ENCODE assay signal across 8 cellular contexts in the genomic region with DNA sequence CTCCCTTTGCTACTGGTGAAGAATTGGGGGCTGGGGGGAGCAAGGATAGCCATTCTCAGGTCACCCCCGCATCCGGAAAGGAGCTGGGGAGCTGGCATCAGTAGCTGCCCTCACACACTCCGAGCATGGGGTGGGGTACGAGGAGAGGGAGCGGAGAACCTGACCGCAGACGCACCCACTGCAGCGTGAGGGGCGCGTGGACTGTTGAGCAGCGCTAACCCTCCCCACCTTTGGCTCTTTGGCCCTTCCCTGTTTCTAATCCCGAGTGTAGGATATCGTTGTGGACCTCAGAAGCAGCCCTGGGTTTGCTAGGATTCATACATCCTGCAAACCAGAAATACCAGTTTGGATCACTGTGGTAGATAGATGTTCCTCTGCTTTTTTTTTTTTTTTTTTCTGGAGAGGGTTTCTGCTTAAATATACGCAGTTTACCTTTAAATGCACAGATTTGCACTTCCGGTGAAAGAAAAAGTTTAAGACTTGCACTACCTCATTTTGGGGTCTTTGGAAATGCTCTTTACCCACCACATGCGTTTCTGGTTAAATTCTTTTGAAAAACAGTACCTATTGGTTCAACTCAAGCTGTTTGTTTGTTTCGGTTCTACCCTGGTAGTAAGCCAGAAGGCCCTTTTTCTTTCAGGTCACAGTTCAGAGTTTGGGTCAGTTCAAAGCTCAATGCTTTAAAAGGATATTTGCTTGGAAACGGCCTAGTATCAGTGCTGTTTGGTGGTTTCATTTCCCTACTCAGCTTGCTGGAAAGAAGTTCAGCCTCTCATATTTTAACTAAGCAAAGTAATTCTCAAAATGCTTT. TPM values are rescaled to one million over a fixed set of nuclear protein-coding genes. Genes with fewer than 3 reads are reported as not detected.
DNase-seq lines count a peak whose midpoint lies in the region; ATAC-seq, FAIRE-seq and TF ChIP-seq lines count a peak whose summit lies in the region.

No MANE protein-coding gene starts in this region.

- TF ChIP-seq RAD21 in HepG2 (CRISPR knock-in tag; IDR thresholded peaks at IDR 0.05): no peak

- no peak overlapping the region for H2AFZ ChIP-seq in HepG2 (ENCODE audit: low read length)

- H4K20me1 ChIP-seq in DOHH2 (ENCODE audit: control insufficient read depth, insufficient read depth, low read depth, low read length) (peaks cover 14% of the 10 kb centered on the region), HepG2 (ENCODE audit: insufficient read depth, low read length) (peaks cover 34% of the 10 kb centered on the region)

- peaks cover 58% of the 10 kb centered on the region for H3K79me2 ChIP-seq in DOHH2 (ENCODE audit: control insufficient read depth, low read length)
- H3K79me2 ChIP-seq in HepG2 (ENCODE audit: insufficient read depth, low read length): peaks cover 51% of the 10 kb centered on the region

- no peak for FAIRE-seq in HepG2 (lab: Jason Lieb, UNC)

- intact Hi-C loops in HepG2 (cut with micrococcal nuclease; ENCODE audit: unreplicated experiment): loop anchor here (1.0 kb wide), 1 partner anchor 13 kb away; no protein-coding TSS in a partner anchor

- peak overlapping the region; percentile 97 for H3K9ac ChIP-seq in HepG2 (ENCODE audit: insufficient read depth, low read depth, low read length)

- peaks cover 9% of the 10 kb centered on the region for H3F3A ChIP-seq in DOHH2 (ENCODE audit: control insufficient read depth, insufficient read depth)

- H3K27me3 ChIP-seq in DOHH2 (ENCODE audit: control insufficient read depth, low read length) (no peaks in the 10 kb centered on the region; the same call in 1 of the 2 replicates), HepG2 (ENCODE audit: control insufficient read depth in 1 of 2, insufficient read depth in 2 of 2, low read length in 2 of 2) (no peaks in the 10 kb centered on the region; a peak in 1 of 5 replicates)

- H3K4me3 ChIP-seq in DOHH2 (ENCODE audit: low read length): peak overlapping the region; percentile 98
- peak overlapping the region; percentile 87 to 100 (median 97) for H3K4me3 ChIP-seq in HepG2 (replicated peaks in 1 of 3; ENCODE audit: insufficient read depth in 1 of 3, low read depth in 2 of 3, low read length in 3 of 3)

- H3K27ac ChIP-seq in DOHH2 (ENCODE audit: low read depth, low read length) (peak overlapping the region; percentile 80), HepG2 (ENCODE audit: extremely low read length, insufficient read depth, low read length) (peak overlapping the region; percentile 95)

- H3K4me2 ChIP-seq in DOHH2 (ENCODE audit: low read length) (peak overlapping the region; percentile 91), HepG2 (ENCODE audit: low read depth, low read length) (peak overlapping the region; percentile 92)

- in situ Hi-C loops in HepG2 (cut with HindIII; ENCODE audit: extremely low pct_ligation_motif_present, low pct_unique_long_range_greater_than_20kb): no loop called here

- H3K9me3 ChIP-seq in DOHH2 (ENCODE audit: control insufficient read depth, insufficient read depth, low read length): no peaks in the 10 kb centered on the region
- no peaks in the 10 kb centered on the region for H3K9me3 ChIP-seq in HepG2 (ENCODE audit: low read length)

- H3K36me3 ChIP-seq in DOHH2 (ENCODE audit: control insufficient read depth, low read length): peaks cover 48% of the 10 kb centered on the region
- peaks cover 0 to 3% of the 10 kb centered on the region in 2 experiments; a peak in 2 of 5 replicates for H3K36me3 ChIP-seq in HepG2 (replicated peaks in 1 of 2; ENCODE audit: control insufficient read depth in 1 of 2, insufficient read depth in 2 of 2, low read length in 2 of 2)

- DNase-seq in HUDEP-2 (lab: John Stamatoyannopoulos, UW; ENCODE audit: unreplicated experiment in 76 of 76) (peak in 44 of 76 experiments; percentile 6 to 59 (median 36)), chondrocyte (ENCODE audit: low spot score) (no peak), HepG2 (ENCODE audit: low spot score) (peak; percentile 74), ecto neural progenitor cell (ENCODE audit: low spot score) (no peak)
- DNase-seq in stimulated activated effector memory CD8-positive, alpha-beta T cell treated with anti-CD3 and anti-CD28 coated beads, Interleukin-12 subunit alpha, Interleukin-12 subunit beta, amount 100 ng/mL, for 72 hours (ENCODE audit: low spot score in 2 of 2): peak in 1 of 2 donors; percentile 51

- H3K27me3 Mint-ChIP-seq in chondrocyte (ENCODE audit: low read depth): no peaks in the 10 kb centered on the region

- WGBS in HepG2 (ENCODE audit: low lambda C conversion rate): 1% methylated on average over 7 of the region's 18 CpGs

- POLR2A ChIA-PET in HepG2 (lab: Yijun Ruan, JAX): interaction anchor here (0.7 to 8.5 kb wide), 21 partner anchors 8 to 538 kb away, joined by 3 to 188 read pairs (median 4); partner anchors contain the start of genes AGMAT, CASP9, DNAJC16 and EPHA2

- H3K4me1 ChIP-seq in DOHH2 (ENCODE audit: control insufficient read depth, low read length) (peaks cover 33% of the 10 kb centered on the region), HepG2 (ENCODE audit: insufficient read depth, low read length) (peaks cover 59% of the 10 kb centered on the region)

- TF ChIP-seq EP300 in HepG2 (IDR thresholded peaks at IDR 0.05; ENCODE audit: low read depth in 2 of 2, low read length in 2 of 2) (no peak), HepG2 (CRISPR knock-in tag; IDR thresholded peaks at IDR 0.05; ENCODE audit: borderline replicate concordance) (no peak)

- H3K4me1 Mint-ChIP-seq in chondrocyte (ENCODE audit: low read depth): peaks cover 48% of the 10 kb centered on the region
- peaks cover 41% of the 10 kb centered on the region for H3K4me1 Mint-ChIP-seq in stimulated activated effector memory CD8-positive, alpha-beta T cell treated with anti-CD3 and anti-CD28 coated beads, Interleukin-12 subunit alpha, Interleukin-12 subunit beta, amount 100 ng/mL, for 72 hours

- peak in 1 of 2 experiments; percentile 57; a peak in 2 of 4 replicates for TF ChIP-seq POLR2A in HepG2 (IDR thresholded peaks at IDR 0.05; ENCODE audit: insufficient read depth in 1 of 2, low read depth in 2 of 2, low read length in 2 of 2)

- peak overlapping the region; percentile 91 for H3K27ac Mint-ChIP-seq in chondrocyte (ENCODE audit: unreplicated experiment)
- peak overlapping the region; percentile 86 for H3K27ac Mint-ChIP-seq in stimulated activated effector memory CD8-positive, alpha-beta T cell treated with anti-CD3 and anti-CD28 coated beads, Interleukin-12 subunit alpha, Interleukin-12 subunit beta, amount 100 ng/mL, for 72 hours

- ATAC-seq in GM21515 (IDR thresholded peaks at IDR 0.05; ENCODE audit: unreplicated experiment): peak; percentile 44
- ATAC-seq in SK-N-SH treated with all-trans-retinoic acid at 6 μM for 48 hours: peak; percentile 58
- ATAC-seq in HepG2: peak; percentile 46
- ATAC-seq in stimulated activated effector memory CD8-positive, alpha-beta T cell treated with anti-CD3 and anti-CD28 coated beads, Interleukin-12 subunit alpha, Interleukin-12 subunit beta, amount 100 ng/mL, for 72 hours: peak; percentile 31

- no peaks in the 10 kb centered on the region for H3K9me2 ChIP-seq in DOHH2 (replicated peaks; ENCODE audit: control insufficient read depth, low read length)

- TSS peak; percentile 83 for BruUV-seq in HepG2 (replicated peaks; lab: Mats Ljungman, UMichigan)

- TF ChIP-seq CTCF in DOHH2 (IDR thresholded peaks at IDR 0.05; ENCODE audit: low read depth, low read length, poor library complexity, severe bottlenecking): no peak
- TF ChIP-seq CTCF in chondrocyte (IDR thresholded peaks at IDR 0.05): no peak
- no peak for TF ChIP-seq CTCF in HepG2 (CRISPR knock-in tag; IDR thresholded peaks at IDR 0.05)

- no peaks in the 10 kb centered on the region for H3K9me3 Mint-ChIP-seq in chondrocyte (ENCODE audit: low read depth)
- no peaks in the 10 kb centered on the region for H3K9me3 Mint-ChIP-seq in stimulated activated effector memory CD8-positive, alpha-beta T cell treated with anti-CD3 and anti-CD28 coated beads, Interleukin-12 subunit alpha, Interleukin-12 subunit beta, amount 100 ng/mL, for 72 hours

- CTCF ChIA-PET in HepG2 (lab: Yijun Ruan, JAX; ENCODE audit: low intra/inter-chr PET ratio, low total read pairs): interaction anchor here (1.3 kb wide), 1 partner anchor 23 kb away, joined by 3 read pairs; no protein-coding TSS in a partner anchor

- H3K36me3 Mint-ChIP-seq in chondrocyte (ENCODE audit: low read depth): no peaks in the 10 kb centered on the region
- peaks cover 25% of the 10 kb centered on the region for H3K36me3 Mint-ChIP-seq in stimulated activated effector memory CD8-positive, alpha-beta T cell treated with anti-CD3 and anti-CD28 coated beads, Interleukin-12 subunit alpha, Interleukin-12 subunit beta, amount 100 ng/mL, for 72 hours

- H3K4me3 Mint-ChIP-seq in chondrocyte (ENCODE audit: unreplicated experiment): peak overlapping the region; percentile 83
- H3K4me3 Mint-ChIP-seq in stimulated activated effector memory CD8-positive, alpha-beta T cell treated with anti-CD3 and anti-CD28 coated beads, Interleukin-12 subunit alpha, Interleukin-12 subunit beta, amount 100 ng/mL, for 72 hours: peak overlapping the region; percentile 75

RNA-seq across cellular contexts. Expression of gene DDI2, which starts 0.8 kb away (rescaled TPM):
- total RNA-seq in chondrocyte: 17.5 to 23.2 TPM (median 20.0 TPM) in 3 replicates
- total RNA-seq in HepG2 (2016; rRNA removed; fragmentation: Illumina TruSeq; extraction: Trizol): 25.7 and 34.0 TPM in 2 replicates
- total RNA-seq in HepG2 (2016; cell fraction: cytosol; rRNA removed; fragmentation: Illumina TruSeq; extraction: Trizol; ENCODE audit: low read depth): 5.9 and 7.5 TPM in 2 replicates
- 26.2 and 32.2 TPM in 2 replicates for total RNA-seq in HepG2 (2016; cell fraction: insoluble cytoplasmic fraction; rRNA removed; fragmentation: Illumina TruSeq; extraction: Trizol)
- total RNA-seq in HepG2 (2016; cell fraction: membrane; rRNA removed; fragmentation: Illumina TruSeq; extraction: Trizol): 11.2 and 13.9 TPM in 2 replicates
- total RNA-seq in HepG2 (2016; cell fraction: nucleus; rRNA removed; fragmentation: Illumina TruSeq; extraction: Trizol): 41.5 and 50.4 TPM in 2 replicates
- polyA plus RNA-seq in HepG2 (2011; rRNA removed): 8.5 and 10.1 TPM in 2 replicates
- 5.5 and 7.7 TPM in 2 replicates for polyA plus RNA-seq in HepG2 (2011; cell fraction: cytosol; rRNA removed)
- polyA plus RNA-seq in HepG2 (2011; cell fraction: nucleus; rRNA removed): 19.8 and 23.2 TPM in 2 replicates
- polyA plus RNA-seq in HepG2 (2012): 19.5 and 23.0 TPM in 2 replicates
- 1.1 and 1.3 TPM in 2 replicates for polyA plus RNA-seq in HepG2 (2016; cell fraction: cytosol; fragmentation: Illumina TruSeq; extraction: Trizol; ENCODE audit: low read depth)
- polyA plus RNA-seq in HepG2 (2016; cell fraction: insoluble cytoplasmic fraction; fragmentation: Illumina TruSeq; extraction: Trizol; ENCODE audit: low read depth): 22.9 and 23.8 TPM in 2 replicates
- polyA plus RNA-seq in HepG2 (2016; cell fraction: membrane; fragmentation: Illumina TruSeq; extraction: Trizol; ENCODE audit: low read depth): 2.7 and 3.3 TPM in 2 replicates
- 23.7 and 25.3 TPM in 2 replicates for polyA plus RNA-seq in HepG2 (2016; cell fraction: nucleus; fragmentation: Illumina TruSeq; extraction: Trizol; ENCODE audit: insufficient read depth, low read depth)
- polyA minus RNA-seq in HepG2 (2011; rRNA and poly(A)+ RNA removed; ENCODE audit: low replicate concordance): 38.4 and 51.6 TPM in 2 replicates
- polyA minus RNA-seq in HepG2 (2011; cell fraction: cytosol; rRNA and poly(A)+ RNA removed): 15.5 and 15.8 TPM in 2 replicates
- polyA minus RNA-seq in HepG2 (2011; cell fraction: nucleus; rRNA and poly(A)+ RNA removed): 118 and 145 TPM in 2 replicates

RNA-seq across cellular contexts. Expression of gene AGMAT, which starts 33.2 kb away (rescaled TPM):
- total RNA-seq in chondrocyte (0.68 to 1.1 TPM (median 0.82 TPM) in 3 replicates), HepG2 (2016; rRNA removed; fragmentation: Illumina TruSeq; extraction: Trizol) (174 and 216 TPM in 2 replicates)
- total RNA-seq in HepG2 (2016; cell fraction: cytosol; rRNA removed; fragmentation: Illumina TruSeq; extraction: Trizol; ENCODE audit: low read depth): 22.0 and 25.2 TPM in 2 replicates
- total RNA-seq in HepG2 (2016; cell fraction: insoluble cytoplasmic fraction; rRNA removed; fragmentation: Illumina TruSeq; extraction: Trizol): 174 and 209 TPM in 2 replicates
- 86.5 and 94.9 TPM in 2 replicates for total RNA-seq in HepG2 (2016; cell fraction: membrane; rRNA removed; fragmentation: Illumina TruSeq; extraction: Trizol)
- 61.7 and 71.0 TPM in 2 replicates for total RNA-seq in HepG2 (2016; cell fraction: nucleus; rRNA removed; fragmentation: Illumina TruSeq; extraction: Trizol)
- polyA plus RNA-seq in HepG2 (2011; rRNA removed): 52.6 and 59.1 TPM in 2 replicates
- 56.4 and 64.1 TPM in 2 replicates for polyA plus RNA-seq in HepG2 (2011; cell fraction: cytosol; rRNA removed)
- polyA plus RNA-seq in HepG2 (2011; cell fraction: nucleus; rRNA removed): 19.8 and 21.4 TPM in 2 replicates
- polyA plus RNA-seq in HepG2 (2012): 42.6 and 66.8 TPM in 2 replicates
- polyA plus RNA-seq in HepG2 (2016; cell fraction: cytosol; fragmentation: Illumina TruSeq; extraction: Trizol; ENCODE audit: low read depth): 17.9 and 21.4 TPM in 2 replicates
- 174 and 175 TPM in 2 replicates for polyA plus RNA-seq in HepG2 (2016; cell fraction: insoluble cytoplasmic fraction; fragmentation: Illumina TruSeq; extraction: Trizol; ENCODE audit: low read depth)
- polyA plus RNA-seq in HepG2 (2016; cell fraction: membrane; fragmentation: Illumina TruSeq; extraction: Trizol; ENCODE audit: low read depth): 49.4 and 51.3 TPM in 2 replicates
- 65.8 and 75.1 TPM in 2 replicates for polyA plus RNA-seq in HepG2 (2016; cell fraction: nucleus; fragmentation: Illumina TruSeq; extraction: Trizol; ENCODE audit: insufficient read depth, low read depth)
- 29.8 and 85.0 TPM in 2 replicates for polyA minus RNA-seq in HepG2 (2011; rRNA and poly(A)+ RNA removed; ENCODE audit: low replicate concordance)
- polyA minus RNA-seq in HepG2 (2011; cell fraction: cytosol; rRNA and poly(A)+ RNA removed): 46.5 and 48.4 TPM in 2 replicates
- polyA minus RNA-seq in HepG2 (2011; cell fraction: nucleus; rRNA and poly(A)+ RNA removed): 22.0 and 23.9 TPM in 2 replicates

Comparison
In these comparisons a context has a peak if more than half of its experiments do, and no peak if none do; other contexts are left out.
1. DNase-seq: peak in HUDEP-2 (44 of 76) and HepG2 (single experiment); none in chondrocyte (single experiment) and ecto neural progenitor cell (single experiment).
2. RNA of gene AGMAT, which starts 33.2 kb away (total RNA-seq): 22.0 to 216 TPM in HepG2; 0.68 to 1.1 TPM in chondrocyte; every median in the first group is over 10 times any median in the second.
3. Peak in every context shown above with its lines, with median percentiles within 50 percentile points of each other: ATAC-seq.